Comparison of ENCODE assay signal across 23 cellular contexts in the genomic region with DNA sequence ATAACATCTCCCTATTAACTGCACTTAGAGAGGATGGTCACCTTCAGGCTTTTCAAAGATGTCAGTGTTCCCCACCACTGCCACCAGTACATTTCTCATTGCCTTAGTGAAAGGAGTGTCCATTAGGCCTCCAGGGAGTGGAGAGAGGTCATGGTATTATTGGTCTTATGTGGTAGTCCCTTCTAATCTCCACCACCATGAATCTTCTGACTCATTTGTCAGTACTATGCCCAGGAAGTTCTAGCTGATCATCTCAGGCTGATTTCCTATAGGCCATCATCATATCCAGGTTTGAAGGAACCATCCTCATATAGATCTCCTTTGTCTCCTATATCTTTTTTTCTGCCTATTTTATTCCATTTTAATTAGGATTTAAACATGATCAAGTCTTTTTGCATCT.
DNase-seq lines count a peak whose midpoint lies in the region; ATAC-seq, FAIRE-seq and TF ChIP-seq lines count a peak whose summit lies in the region.
"Had no signal": no experiment of that assay in that cellular context is flagged by ENCODE, and none has a peak within 500 bp of the region (broad histone marks: within the 10 kb centered on the region; RNA-seq: fewer than 3 reads in every experiment).

No MANE protein-coding gene starts in this region.

- POLR2A ChIA-PET in A549 (lab: Yijun Ruan, JAX): no interaction called here
- POLR2A ChIA-PET in HEK293T (lab: Yijun Ruan, JAX): no interaction called here

- DNase-seq in A549 (ENCODE audit: low read depth in 1 of 2, low spot score in 1 of 2) (no peak), H54 (ENCODE audit: insufficient read length, low spot score) (no peak), amniotic epithelial cell (ENCODE audit: low read depth) (peak; percentile 27), memory B cell (ENCODE audit: low spot score in 2 of 2) (no peak), HEK293T (ENCODE audit: extremely low spot score) (no peak), inferior parietal cortex (ENCODE audit: extremely low spot score) (no peak)
- DNase-seq: 8988T; C1 segment of cervical spinal cord; Calu3; CD4-positive, alpha-beta memory T cell; COR-L47; DMS53; DMS79 treated with DMSO at 0.1 percent for 48 hours; GM23248; H9; HFFc6 had no signal

- peaks cover 5% of the 10 kb centered on the region for H3K36me3 Mint-ChIP-seq in memory B cell

- no peak for TF ChIP-seq POLR2A in A549 (IDR thresholded peaks at IDR 0.05; ENCODE audit: low read length)
- no peak for TF ChIP-seq POLR2A in H54 (IDR thresholded peaks at IDR 0.05; ENCODE audit: low read depth, low read length)

- CTCF ChIA-PET in A549 (lab: Yijun Ruan, JAX) (no interaction called here), HEK293T (lab: Yijun Ruan, JAX) (no interaction called here)

- no peaks in the 10 kb centered on the region for H3K4me1 ChIP-seq in A549

- TF ChIP-seq CTCF in A549 (IDR thresholded peaks at IDR 0.05): no peak

- peaks cover 7% of the 10 kb centered on the region for H3K4me1 Mint-ChIP-seq in memory B cell
- H3K4me1 Mint-ChIP-seq: CD4-positive, alpha-beta memory T cell; H9 had no signal

- peak; percentile 23 to 43; a peak in 1 of 6 replicates for ATAC-seq in A549
- no peak for ATAC-seq in memory B cell (ENCODE audit: low read depth)
- no peak for ATAC-seq in HG03460 (IDR thresholded peaks at IDR 0.05; ENCODE audit: unreplicated experiment)
- ATAC-seq in HG02588 (IDR thresholded peaks at IDR 0.05; ENCODE audit: unreplicated experiment): no peak
- ATAC-seq: GM12878, HCT116 had no signal

- no peaks in the 10 kb centered on the region for H3K9me3 ChIP-seq in A549

- H3K4me2 ChIP-seq in A549: no peak overlapping the region

- no peak overlapping the region for H3K4me3 Mint-ChIP-seq in memory B cell
- H3K4me3 Mint-ChIP-seq: CD4-positive, alpha-beta memory T cell; H9; HFFc6 had no signal

- H3K4me3 ChIP-seq in A549: no peak overlapping the region
- H3K4me3 ChIP-seq: GM12878, GM23248 had no signal

- FAIRE-seq in A549 (lab: Jason Lieb, UNC): peak; percentile 13
- peak; percentile 64 for FAIRE-seq in H54 (lab: Jason Lieb, UNC)
- FAIRE-seq: G401.6, GM12878, GM19239, H1 had no signal

- TF ChIP-seq EP300 in A549 (IDR thresholded peaks at IDR 0.05): no peak

- H3K27ac Mint-ChIP-seq in memory B cell: peak overlapping the region; percentile 9
- H3K27ac Mint-ChIP-seq: H9, HFFc6 had no signal

- H3K9me3 Mint-ChIP-seq in memory B cell: peaks cover 4% of the 10 kb centered on the region
- H3K9me3 Mint-ChIP-seq: H9, HFFc6 had no signal

- H3K27ac ChIP-seq in A549: no peak overlapping the region
- H3K27ac ChIP-seq: GM23248 had no signal

- H3K27me3 Mint-ChIP-seq in memory B cell: no peaks in the 10 kb centered on the region
- H3K27me3 Mint-ChIP-seq: CD4-positive, alpha-beta memory T cell had no signal

- no peak for TF ChIP-seq RAD21 in A549 (conservative IDR thresholded peaks at IDR 0.05 in 1 of 2, IDR thresholded peaks at IDR 0.05 in 1 of 2)

TF ChIP-seq in A549, 52 proteins besides CTCF, POLR2A, EP300 and RAD21:
- TF ChIP-seq SMC3 (IDR thresholded peaks at IDR 0.05) (no peak), HEYL (CRISPR knock-in tag; IDR thresholded peaks at IDR 0.05) (no peak), GATA3 (IDR thresholded peaks at IDR 0.05; ENCODE audit: borderline replicate concordance) (no peak), HES2 (IDR thresholded peaks at IDR 0.05) (no peak), ZSCAN20 (CRISPR knock-in tag; IDR thresholded peaks at IDR 0.05) (no peak), ZNF302 (CRISPR knock-in tag; IDR thresholded peaks at IDR 0.05) (no peak), JUN (IDR thresholded peaks at IDR 0.05) (no peak), ELK1 (IDR thresholded peaks at IDR 0.05; ENCODE audit: low read depth, low read length) (no peak)
- TF ChIP-seq, protein P1, sequence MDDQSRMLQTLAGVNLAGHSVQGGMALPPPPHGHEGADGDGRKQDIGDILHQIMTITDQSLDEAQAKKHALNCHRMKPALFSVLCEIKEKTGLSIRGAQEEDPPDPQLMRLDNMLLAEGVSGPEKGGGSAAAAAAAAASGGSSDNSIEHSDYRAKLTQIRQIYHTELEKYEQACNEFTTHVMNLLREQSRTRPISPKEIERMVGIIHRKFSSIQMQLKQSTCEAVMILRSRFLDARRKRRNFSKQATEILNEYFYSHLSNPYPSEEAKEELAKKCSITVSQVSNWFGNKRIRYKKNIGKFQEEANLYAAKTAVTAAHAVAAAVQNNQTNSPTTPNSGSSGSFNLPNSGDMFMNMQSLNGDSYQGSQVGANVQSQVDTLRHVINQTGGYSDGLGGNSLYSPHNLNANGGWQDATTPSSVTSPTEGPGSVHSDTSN (IDR thresholded peaks at IDR 0.05): no peak
- TF ChIP-seq, protein P2, sequence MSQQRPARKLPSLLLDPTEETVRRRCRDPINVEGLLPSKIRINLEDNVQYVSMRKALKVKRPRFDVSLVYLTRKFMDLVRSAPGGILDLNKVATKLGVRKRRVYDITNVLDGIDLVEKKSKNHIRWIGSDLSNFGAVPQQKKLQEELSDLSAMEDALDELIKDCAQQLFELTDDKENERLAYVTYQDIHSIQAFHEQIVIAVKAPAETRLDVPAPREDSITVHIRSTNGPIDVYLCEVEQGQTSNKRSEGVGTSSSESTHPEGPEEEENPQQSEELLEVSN (IDR thresholded peaks at IDR 0.05; ENCODE audit: borderline replicate concordance, low read depth): no peak

TF ChIP-seq in HEK293T, 16 proteins besides CTCF, POLR2A, EP300 and RAD21:
- TF ChIP-seq LEF1 (IDR thresholded peaks at IDR 0.05; ENCODE audit: borderline replicate concordance) (no peak), FOXK2 (IDR thresholded peaks at IDR 0.05) (no peak), ELF4 (IDR thresholded peaks at IDR 0.05) (no peak), ZNF384 (IDR thresholded peaks at IDR 0.05) (no peak), BHLHE40 (IDR thresholded peaks at IDR 0.05; ENCODE audit: borderline replicate concordance) (no peak), NFRKB (IDR thresholded peaks at IDR 0.05) (no peak), TARDBP (IDR thresholded peaks at IDR 0.05) (no peak), HDGF (IDR thresholded peaks at IDR 0.05; ENCODE audit: borderline replicate concordance) (no peak)
- TF ChIP-seq, protein P3, sequence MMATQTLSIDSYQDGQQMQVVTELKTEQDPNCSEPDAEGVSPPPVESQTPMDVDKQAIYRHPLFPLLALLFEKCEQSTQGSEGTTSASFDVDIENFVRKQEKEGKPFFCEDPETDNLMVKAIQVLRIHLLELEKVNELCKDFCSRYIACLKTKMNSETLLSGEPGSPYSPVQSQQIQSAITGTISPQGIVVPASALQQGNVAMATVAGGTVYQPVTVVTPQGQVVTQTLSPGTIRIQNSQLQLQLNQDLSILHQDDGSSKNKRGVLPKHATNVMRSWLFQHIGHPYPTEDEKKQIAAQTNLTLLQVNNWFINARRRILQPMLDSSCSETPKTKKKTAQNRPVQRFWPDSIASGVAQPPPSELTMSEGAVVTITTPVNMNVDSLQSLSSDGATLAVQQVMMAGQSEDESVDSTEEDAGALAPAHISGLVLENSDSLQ (IDR thresholded peaks at IDR 0.05): no peak

Comparison
In these comparisons a context has a peak if more than half of its experiments do, and no peak if none do; other contexts are left out.
1. ATAC-seq: peak in A549 (2 of 2); none in memory B cell (single experiment), HG03460 (single experiment) and HG02588 (single experiment).